ENCODE assay signal across 8 cellular contexts in genomic region chr9:112333639-112334318, GRCh38. TPM values are rescaled to one million over a fixed set of nuclear protein-coding genes. Genes with fewer than 3 reads are reported as not detected.
A peak's percentile ranks its signal among the peaks of the same experiment; 100 is the strongest.
DNase-seq lines count a peak whose midpoint lies in the region; ATAC-seq and TF ChIP-seq lines count a peak whose summit lies in the region.

No MANE protein-coding gene starts in this region.

- ATAC-seq in GM19328 (IDR thresholded peaks at IDR 0.05; ENCODE audit: unreplicated experiment) (peak; percentile 75), HG03460 (IDR thresholded peaks at IDR 0.05; ENCODE audit: unreplicated experiment) (peak; percentile 68), left lung (peak; percentile 88)

- peak overlapping the region; percentile 92 for H3K4me3 Mint-ChIP-seq in activated CD4-positive, alpha-beta T cell treated with anti-CD3 and anti-CD28 coated beads, Interleukin-2, amount 10 ng/mL, durations not matched to agents 24 days and 14 days

- DNase-seq in NCI-H526 (lab: John Stamatoyannopoulos, UW) (peak; percentile 79 to 97), coronary artery (ENCODE audit: low spot score) (peak; percentile 94), left lung (peak; percentile 95 to 100)
- peak; percentile 96 for DNase-seq in activated CD4-positive, alpha-beta T cell treated with anti-CD3 and anti-CD28 coated beads, Interleukin-2, amount 10 ng/mL, durations not matched to agents 24 days and 14 days
- DNase-seq in stimulated activated CD4-positive, alpha-beta T cell treated with anti-CD3 and anti-CD28 coated beads, Interleukin-2, amount 100 ng/mL, for 4 hours (ENCODE audit: low read depth) = peak; percentile 93

- H3K4me3 ChIP-seq in coronary artery (peak overlapping the region; percentile 94), left lung (peak overlapping the region; percentile 89 to 93)

- no peaks in the 10 kb centered on the region for H3K36me3 ChIP-seq in left lung

- H3K27ac Mint-ChIP-seq in activated CD4-positive, alpha-beta T cell treated with anti-CD3 and anti-CD28 coated beads, Interleukin-2, amount 10 ng/mL, durations not matched to agents 24 days and 14 days = peak overlapping the region; percentile 99

- H3K27me3 Mint-ChIP-seq in activated CD4-positive, alpha-beta T cell treated with anti-CD3 and anti-CD28 coated beads, Interleukin-2, amount 10 ng/mL, durations not matched to agents 24 days and 14 days = no peaks in the 10 kb centered on the region

- no peaks in the 10 kb centered on the region for H3K27me3 ChIP-seq in left lung

- no peaks in the 10 kb centered on the region for H3K9me3 Mint-ChIP-seq in activated CD4-positive, alpha-beta T cell treated with anti-CD3 and anti-CD28 coated beads, Interleukin-2, amount 10 ng/mL, durations not matched to agents 24 days and 14 days

- TF ChIP-seq CTCF in C4-2B (conservative IDR thresholded peaks at IDR 0.05) (peak; percentile 88), coronary artery (IDR thresholded peaks at IDR 0.05) (peak; percentile 31), left lung (IDR thresholded peaks at IDR 0.05) (peak; percentile 51 to 61)

- H3K4me1 ChIP-seq in left lung = peaks cover 3 to 37% of the 10 kb centered on the region in 2 donors

- no peaks in the 10 kb centered on the region for H3K9me3 ChIP-seq in left lung

- intact Hi-C loops in activated CD4-positive, alpha-beta T cell treated with anti-CD3 and anti-CD28 coated beads, Interleukin-2, amount 10 ng/mL, durations not matched to agents 24 days and 14 days (cut with micrococcal nuclease) = loop anchor here (1.0 to 5.0 kb wide), 13 partner anchors 16 to 889 kb away; partner anchors contain the start of genes FKBP15, GNG10, INIP and KIAA1958
- intact Hi-C loops in left lung (cut with DNase I) = no loop called here

- H3K36me3 Mint-ChIP-seq in activated CD4-positive, alpha-beta T cell treated with anti-CD3 and anti-CD28 coated beads, Interleukin-2, amount 10 ng/mL, durations not matched to agents 24 days and 14 days (ENCODE audit: low read depth) = no peaks in the 10 kb centered on the region

- H3K27ac ChIP-seq in C4-2B = peak overlapping the region; percentile 90
- peak overlapping the region; percentile 99 for H3K27ac ChIP-seq in coronary artery
- H3K27ac ChIP-seq in left lung = peak overlapping the region; percentile 100

- peaks cover 28% of the 10 kb centered on the region for H3K4me1 Mint-ChIP-seq in activated CD4-positive, alpha-beta T cell treated with anti-CD3 and anti-CD28 coated beads, Interleukin-2, amount 10 ng/mL, durations not matched to agents 24 days and 14 days

RNA-seq across cellular contexts. Expression of gene PTBP3, which starts 0.4 kb away (rescaled TPM):
- total RNA-seq in activated CD4-positive, alpha-beta T cell treated with anti-CD3 and anti-CD28 coated beads, Interleukin-2, amount 10 ng/mL, durations not matched to agents 24 days and 14 days = 94.7 and 104 TPM in 2 replicates
- total RNA-seq in left lung = 10 to 100 TPM; 70.9 to 97.0 TPM

RNA-seq across cellular contexts. Expression of gene HSDL2, which starts 46.1 kb away (rescaled TPM):
- 14.1 TPM in 2 replicates for total RNA-seq in activated CD4-positive, alpha-beta T cell treated with anti-CD3 and anti-CD28 coated beads, Interleukin-2, amount 10 ng/mL, durations not matched to agents 24 days and 14 days
- 10 to 100 TPM; 40.3 to 52.8 TPM for total RNA-seq in left lung

Comparison
In these comparisons a context has a peak if more than half of its experiments do, and no peak if none do; other contexts are left out.
1. Peak in every context shown above with its lines: DNase-seq, ATAC-seq, H3K4me3 ChIP-seq and H3K27ac ChIP-seq.
2. CTCF ChIP-seq: peak in every context shown above with its lines; median percentile 88 in C4-2B; 56 in left lung; 31 in coronary artery.